ENCODE assay signal across 32 cellular contexts in the genomic region with DNA sequence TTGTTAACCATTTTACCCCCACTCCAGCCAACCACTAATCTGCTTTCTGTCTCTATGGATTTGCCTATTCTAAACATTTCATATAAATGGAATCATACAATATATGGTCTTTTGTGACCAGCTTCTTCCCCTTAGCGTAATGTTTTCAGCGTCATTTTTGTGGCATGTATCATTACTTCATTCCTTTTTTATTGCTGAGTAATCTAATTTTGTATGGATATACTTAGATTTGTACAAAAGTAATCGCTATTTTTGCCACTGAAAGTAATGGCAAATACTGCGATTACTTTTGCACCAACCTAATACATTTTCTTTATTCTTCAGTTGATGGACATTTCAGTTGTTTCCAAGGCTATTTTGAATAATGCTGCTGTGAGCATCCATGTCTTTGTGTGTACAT.
"Had no signal": no experiment of that assay in that cellular context is flagged by ENCODE, and none has a peak within 500 bp of the region (broad histone marks: within the 10 kb centered on the region; RNA-seq: fewer than 3 reads in every experiment).

No MANE protein-coding gene starts in this region.

- H3K36me3 ChIP-seq: SJCRH30 had no signal

- ATAC-seq: Panc1, Right ventricle myocardium inferior, SK-N-SH treated with all-trans-retinoic acid at 6 μM for 48 hours, T-cell had no signal

- H3K4me2 ChIP-seq: PC-9 had no signal

- H2AFZ ChIP-seq: PC-9 had no signal

- H3K27me3 ChIP-seq: SJCRH30 had no signal

- H3K9me3 ChIP-seq: SJCRH30 had no signal

- FAIRE-seq: RCC 7860 had no signal

- H3K4me1 ChIP-seq: SJCRH30 had no signal

- DNase-seq: NCI-H1048, NCI-H1092 treated with DMSO at 0.1 percent for 48 hours, NCI-H1105 treated with DMSO at 0.1 percent for 48 hours, NCI-H1417, NCI-H1436, NCI-H146, NCI-H1694, NCI-H187, NCI-H1930, NCI-H2029 treated with DMSO at 0.1 percent for 48 hours, NCI-H2081 treated with DMSO at 0.1 percent for 48 hours, NCI-H2107, NCI-H2171, NCI-H226, NCI-H446 treated with DMSO at 0.1 percent for 48 hours, NCI-H510A, NCI-H524, NCI-H526, NCI-H69, NCI-H748 treated with DMSO at 0.1 percent for 48 hours, NCI-H82, PC-9, SHP77, SIG-M5, SJCRH30, T-cell had no signal

- H3K4me3 ChIP-seq: PC-9, SJCRH30, SK-N-MC had no signal

- H3K27ac ChIP-seq: PC-9, RWPE1, SJCRH30, SK-N-MC had no signal
